Comparison of ENCODE assay signal across 33 cellular contexts in genomic region chr17:30275911-30276310, GRCh38. TPM values are rescaled to one million over a fixed set of nuclear protein-coding genes. Genes with fewer than 3 reads are reported as not detected.
"Had no signal": no experiment of that assay in that cellular context is flagged by ENCODE, and none has a peak within 500 bp of the region (broad histone marks: within the 10 kb centered on the region; RNA-seq: fewer than 3 reads in every experiment).

No MANE protein-coding gene starts in this region.

- H3K27ac Mint-ChIP-seq: activated CD4-positive, alpha-beta T cell treated with anti-CD3 and anti-CD28 coated beads, Interleukin-2, amount 10 ng/mL, durations not matched to agents 24 days and 14 days; activated CD8-positive, alpha-beta T cell treated with anti-CD3 and anti-CD28 coated beads for 36 hours; activated naive CD4-positive, alpha-beta T cell treated with anti-CD3 and anti-CD28 coated beads, Interleukin-2, amount 10 ng/mL, durations not matched to agents 7 days and 5 days; activated naive CD8-positive, alpha-beta T cell treated with anti-CD3 and anti-CD28 coated beads for 36 hours; activated T-cell treated with anti-CD3 and anti-CD28 coated beads, Interleukin-2, amount 50 U/mL, for 24 hours; activated T-helper 1 cell treated with anti-CD3 and anti-CD28 coated beads, Interleukin-12 subunit alpha, Interleukin-12 subunit beta, Interleukin-2, Interleukin-4 antibody, amounts not matched to agents 30 ng/mL and 10 ng/mL and 1 ng/mL, durations not matched to agents 14 hours and 24 hours and 36 hours; T-helper 2 cell treated with Interferon-gamma antibody and Interleukin-4, amounts not matched to agents 5 μg/mL and 100 μg/mL, for 36 hours had no signal

- H3K4me3 Mint-ChIP-seq: activated CD4-positive, alpha-beta T cell treated with anti-CD3 and anti-CD28 coated beads, Interleukin-2, amount 10 ng/mL, durations not matched to agents 24 days and 14 days; activated CD8-positive, alpha-beta T cell treated with anti-CD3 and anti-CD28 coated beads for 36 hours; activated naive CD4-positive, alpha-beta T cell treated with anti-CD3 and anti-CD28 coated beads, Interleukin-2, amount 10 ng/mL, durations not matched to agents 7 days and 5 days; activated naive CD8-positive, alpha-beta T cell treated with anti-CD3 and anti-CD28 coated beads for 36 hours; activated T-cell treated with anti-CD3 and anti-CD28 coated beads, Interleukin-2, amount 50 U/mL, for 24 hours; activated T-helper 1 cell treated with anti-CD3 and anti-CD28 coated beads, Interleukin-12 subunit alpha, Interleukin-12 subunit beta, Interleukin-2, Interleukin-4 antibody, amounts not matched to agents 30 ng/mL and 10 ng/mL and 1 ng/mL, durations not matched to agents 14 hours and 24 hours and 36 hours; T-helper 2 cell treated with Interferon-gamma antibody and Interleukin-4, amounts not matched to agents 5 μg/mL and 100 μg/mL, for 36 hours had no signal

- H3K9me3 Mint-ChIP-seq: activated CD4-positive, alpha-beta T cell treated with anti-CD3 and anti-CD28 coated beads, Interleukin-2, amount 10 ng/mL, durations not matched to agents 24 days and 14 days; activated CD8-positive, alpha-beta T cell treated with anti-CD3 and anti-CD28 coated beads for 36 hours; activated naive CD4-positive, alpha-beta T cell treated with anti-CD3 and anti-CD28 coated beads, Interleukin-2, amount 10 ng/mL, durations not matched to agents 7 days and 5 days; activated naive CD8-positive, alpha-beta T cell treated with anti-CD3 and anti-CD28 coated beads for 36 hours; activated T-cell treated with anti-CD3 and anti-CD28 coated beads, Interleukin-2, amount 50 U/mL, for 24 hours; activated T-helper 1 cell treated with anti-CD3 and anti-CD28 coated beads, Interleukin-12 subunit alpha, Interleukin-12 subunit beta, Interleukin-2, Interleukin-4 antibody, amounts not matched to agents 30 ng/mL and 10 ng/mL and 1 ng/mL, durations not matched to agents 14 hours and 24 hours and 36 hours; T-helper 2 cell treated with Interferon-gamma antibody and Interleukin-4, amounts not matched to agents 5 μg/mL and 100 μg/mL, for 36 hours had no signal

- H3K4me3 ChIP-seq: MG63, SJCRH30, SK-N-MC had no signal

- ATAC-seq: activated CD8-positive, alpha-beta T cell treated with anti-CD3 and anti-CD28 coated beads for 36 hours; Panc1 had no signal

- H3K4me1 ChIP-seq: SJCRH30 had no signal

- DNase-seq: activated CD4-positive, alpha-beta T cell treated with anti-CD3 and anti-CD28 coated beads, Interleukin-2, amount 10 ng/mL, durations not matched to agents 24 days and 14 days; activated CD4-positive, alpha-beta T cell treated with anti-CD3 and anti-CD28 coated beads, Interleukin-2, amount 50 U/mL, for 4 hours; activated CD8-positive, alpha-beta T cell treated with anti-CD3 and anti-CD28 coated beads for 36 hours; activated gamma-delta T cell treated with Interleukin-2 at 50 U/mL for 16 hours; activated naive CD4-positive, alpha-beta T cell treated with anti-CD3 and anti-CD28 coated beads, Interleukin-2, amount 10 ng/mL, durations not matched to agents 7 days and 5 days; activated naive CD8-positive, alpha-beta T cell treated with anti-CD3 and anti-CD28 coated beads for 36 hours; activated T-cell treated with anti-CD3 and anti-CD28 coated beads, Interleukin-2, amount 50 U/mL, for 24 hours; amniotic stem cell; aorta; brain microvascular endothelial cell; central memory CD4-positive, alpha-beta T cell; Karpas-422; MG63; NCI-H1048; NCI-H1105 treated with DMSO at 0.1 percent for 48 hours; NCI-H1436; NCI-H1694; NCI-H1930; NCI-H2081 treated with DMSO at 0.1 percent for 48 hours; NCI-H226; NCI-H524 treated with DMSO at 0.1 percent for 48 hours; SHP77; SJCRH30 had no signal

- H3K27me3 Mint-ChIP-seq: activated CD4-positive, alpha-beta T cell treated with anti-CD3 and anti-CD28 coated beads, Interleukin-2, amount 10 ng/mL, durations not matched to agents 24 days and 14 days; activated CD8-positive, alpha-beta T cell treated with anti-CD3 and anti-CD28 coated beads for 36 hours; activated naive CD4-positive, alpha-beta T cell treated with anti-CD3 and anti-CD28 coated beads, Interleukin-2, amount 10 ng/mL, durations not matched to agents 7 days and 5 days; activated naive CD8-positive, alpha-beta T cell treated with anti-CD3 and anti-CD28 coated beads for 36 hours; activated T-cell treated with anti-CD3 and anti-CD28 coated beads, Interleukin-2, amount 50 U/mL, for 24 hours had no signal

- H3K9me3 ChIP-seq: MG63, SJCRH30 had no signal

- H3K27ac ChIP-seq: SJCRH30, SK-N-MC had no signal

- H3K4me1 Mint-ChIP-seq: activated naive CD4-positive, alpha-beta T cell treated with anti-CD3 and anti-CD28 coated beads, Interleukin-2, amount 10 ng/mL, durations not matched to agents 7 days and 5 days had no signal

- H3K27me3 ChIP-seq: brain microvascular endothelial cell, MG63, SJCRH30 had no signal

- FAIRE-seq: TTC549 had no signal

RNA-seq across cellular contexts. Expression of gene SLC6A4, which starts 40.4 kb away (rescaled TPM):
- total RNA-seq: activated CD4-positive, alpha-beta T cell treated with anti-CD3 and anti-CD28 coated beads, Interleukin-2, amount 10 ng/mL, durations not matched to agents 24 days and 14 days; activated CD8-positive, alpha-beta T cell treated with anti-CD3 and anti-CD28 coated beads for 36 hours; activated naive CD8-positive, alpha-beta T cell treated with anti-CD3 and anti-CD28 coated beads for 36 hours; activated T-helper 1 cell treated with anti-CD3 and anti-CD28 coated beads, Interleukin-12 subunit alpha, Interleukin-12 subunit beta, Interleukin-2, Interleukin-4 antibody, amounts not matched to agents 30 ng/mL and 10 ng/mL and 1 ng/mL, durations not matched to agents 14 hours and 24 hours and 36 hours; NCI-H460; RPMI7951; T-helper 1 cell treated with Interleukin-12 subunit alpha and Interleukin-12 subunit beta and Interleukin-4 antibody, amounts not matched to agents 30 ng/mL and 1 ng/mL, for 36 hours had no signal

RNA-seq across cellular contexts. Expression of gene TMIGD1, which starts 57.9 kb away (rescaled TPM):
- total RNA-seq: activated CD4-positive, alpha-beta T cell treated with anti-CD3 and anti-CD28 coated beads, Interleukin-2, amount 10 ng/mL, durations not matched to agents 24 days and 14 days; activated CD8-positive, alpha-beta memory T cell treated with anti-CD3 and anti-CD28 coated beads for 36 hours; activated CD8-positive, alpha-beta T cell treated with anti-CD3 and anti-CD28 coated beads for 36 hours; activated naive CD8-positive, alpha-beta T cell treated with anti-CD3 and anti-CD28 coated beads for 36 hours; activated T-helper 1 cell treated with anti-CD3 and anti-CD28 coated beads, Interleukin-12 subunit alpha, Interleukin-12 subunit beta, Interleukin-2, Interleukin-4 antibody, amounts not matched to agents 30 ng/mL and 10 ng/mL and 1 ng/mL, durations not matched to agents 14 hours and 24 hours and 36 hours; aorta; cerebellum; NCI-H460; RPMI7951; SJCRH30; T-helper 1 cell treated with Interleukin-12 subunit alpha and Interleukin-12 subunit beta and Interleukin-4 antibody, amounts not matched to agents 30 ng/mL and 1 ng/mL, for 36 hours had no signal
